In the genomic region with DNA sequence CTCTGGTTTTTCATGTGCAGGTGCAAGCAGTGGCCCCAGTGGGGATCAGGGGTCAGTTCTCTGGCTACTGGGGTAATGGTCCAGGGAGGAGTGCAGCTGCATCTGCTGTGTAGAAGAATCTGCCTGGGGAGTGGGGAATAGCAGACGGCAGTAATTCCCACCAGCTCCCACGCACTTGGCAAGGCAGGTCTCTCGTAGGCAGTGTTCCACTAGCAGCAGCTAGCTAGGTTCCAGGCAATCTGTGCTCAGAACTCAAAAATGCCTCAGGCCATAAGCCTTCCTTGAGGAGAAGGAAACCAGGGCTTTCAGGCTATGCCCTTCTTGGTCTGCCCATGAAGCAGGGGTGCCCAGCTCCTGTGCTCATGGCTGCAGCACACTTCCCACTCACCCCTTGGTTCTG, we compare ENCODE assay signal across 2 cellular contexts.
TF ChIP-seq lines count a peak whose summit lies in the region.

No MANE protein-coding gene starts in this region.

TF ChIP-seq in SK-N-SH treated with all-trans-retinoic acid at 6 μM for 48 hours, 23 proteins besides CTCF, POLR2A, EP300 and RAD21:
- no peak for TF ChIP-seq TCF4 (CRISPR knock-in tag; IDR thresholded peaks at IDR 0.05; ENCODE audit: borderline replicate concordance)
- TF ChIP-seq ESRRG (CRISPR knock-in tag; IDR thresholded peaks at IDR 0.05) = no peak

TF ChIP-seq in SK-N-SH, 30 proteins besides CTCF, POLR2A, EP300 and RAD21:
- TF ChIP-seq TCF12 (IDR thresholded peaks at IDR 0.05) (no peak), GATA2 (CRISPR knock-in tag; IDR thresholded peaks at IDR 0.05) (no peak), ELF1 (IDR thresholded peaks at IDR 0.05) (no peak), FOXM1 (IDR thresholded peaks at IDR 0.05; ENCODE audit: low read depth) (no peak), JUND (IDR thresholded peaks at IDR 0.05) (no peak), YY1 (IDR thresholded peaks at IDR 0.05; ENCODE audit: low read depth) (no peak), SMC3 (IDR thresholded peaks at IDR 0.05; ENCODE audit: low read depth, low read length) (no peak), NFIC (IDR thresholded peaks at IDR 0.05; ENCODE audit: borderline replicate concordance) (no peak), RFX5 (IDR thresholded peaks at IDR 0.05; ENCODE audit: low read length) (no peak), FOSL2 (IDR thresholded peaks at IDR 0.05; ENCODE audit: borderline replicate concordance, low read depth) (no peak), RCOR1 (IDR thresholded peaks at IDR 0.05; ENCODE audit: low read length) (no peak), GABPA (IDR thresholded peaks at IDR 0.05; ENCODE audit: low read depth) (no peak), POLR2AphosphoS5 (IDR thresholded peaks at IDR 0.05; ENCODE audit: low read depth, low read length) (no peak), SIN3A (IDR thresholded peaks at IDR 0.05; ENCODE audit: borderline replicate concordance, low read depth, low read length) (no peak)
- TF ChIP-seq, protein P1, sequence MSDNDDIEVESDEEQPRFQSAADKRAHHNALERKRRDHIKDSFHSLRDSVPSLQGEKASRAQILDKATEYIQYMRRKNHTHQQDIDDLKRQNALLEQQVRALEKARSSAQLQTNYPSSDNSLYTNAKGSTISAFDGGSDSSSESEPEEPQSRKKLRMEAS (IDR thresholded peaks at IDR 0.05; ENCODE audit: low read depth) = no peak
- TF ChIP-seq, protein P2, sequence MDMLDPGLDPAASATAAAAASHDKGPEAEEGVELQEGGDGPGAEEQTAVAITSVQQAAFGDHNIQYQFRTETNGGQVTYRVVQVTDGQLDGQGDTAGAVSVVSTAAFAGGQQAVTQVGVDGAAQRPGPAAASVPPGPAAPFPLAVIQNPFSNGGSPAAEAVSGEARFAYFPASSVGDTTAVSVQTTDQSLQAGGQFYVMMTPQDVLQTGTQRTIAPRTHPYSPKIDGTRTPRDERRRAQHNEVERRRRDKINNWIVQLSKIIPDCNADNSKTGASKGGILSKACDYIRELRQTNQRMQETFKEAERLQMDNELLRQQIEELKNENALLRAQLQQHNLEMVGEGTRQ (IDR thresholded peaks at IDR 0.05; ENCODE audit: borderline replicate concordance, low read depth, low read length) = no peak
- TF ChIP-seq, protein P3, sequence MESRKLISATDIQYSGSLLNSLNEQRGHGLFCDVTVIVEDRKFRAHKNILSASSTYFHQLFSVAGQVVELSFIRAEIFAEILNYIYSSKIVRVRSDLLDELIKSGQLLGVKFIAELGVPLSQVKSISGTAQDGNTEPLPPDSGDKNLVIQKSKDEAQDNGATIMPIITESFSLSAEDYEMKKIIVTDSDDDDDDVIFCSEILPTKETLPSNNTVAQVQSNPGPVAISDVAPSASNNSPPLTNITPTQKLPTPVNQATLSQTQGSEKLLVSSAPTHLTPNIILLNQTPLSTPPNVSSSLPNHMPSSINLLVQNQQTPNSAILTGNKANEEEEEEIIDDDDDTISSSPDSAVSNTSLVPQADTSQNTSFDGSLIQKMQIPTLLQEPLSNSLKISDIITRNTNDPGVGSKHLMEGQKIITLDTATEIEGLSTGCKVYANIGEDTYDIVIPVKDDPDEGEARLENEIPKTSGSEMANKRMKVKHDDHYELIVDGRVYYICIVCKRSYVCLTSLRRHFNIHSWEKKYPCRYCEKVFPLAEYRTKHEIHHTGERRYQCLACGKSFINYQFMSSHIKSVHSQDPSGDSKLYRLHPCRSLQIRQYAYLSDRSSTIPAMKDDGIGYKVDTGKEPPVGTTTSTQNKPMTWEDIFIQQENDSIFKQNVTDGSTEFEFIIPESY (IDR thresholded peaks at IDR 0.05; ENCODE audit: borderline replicate concordance, low read depth) = no peak
TF ChIP-seq in SK-N-SH: peak in this region for 0.
